17 cellular contexts compared by ENCODE assay signal in genomic region chr11:66143264-66143566, GRCh38.
"Had no signal": no experiment of that assay in that cellular context is flagged by ENCODE, and none has a peak within 500 bp of the region (broad histone marks: within the 10 kb centered on the region; RNA-seq: fewer than 3 reads in every experiment).

No MANE protein-coding gene starts in this region.

- H3K27ac ChIP-seq: breast epithelium, lower lobe of right lung, neutrophil, spleen had no signal

- H3K27ac Mint-ChIP-seq: activated CD4-positive, alpha-beta T cell treated with anti-CD3 and anti-CD28 coated beads, Interleukin-2, amount 10 ng/mL, durations not matched to agents 7 days and 5 days; naive thymus-derived CD4-positive, alpha-beta T cell; T-cell; WTC11 had no signal

- H3K4me3 Mint-ChIP-seq: activated CD4-positive, alpha-beta T cell treated with anti-CD3 and anti-CD28 coated beads, Interleukin-2, amount 10 ng/mL, durations not matched to agents 7 days and 5 days; activated naive CD4-positive, alpha-beta T cell treated with anti-CD3 and anti-CD28 coated beads, Interleukin-2, amount 50 U/mL, for 24 hours; T-cell; WTC11 had no signal

- H3K27me3 ChIP-seq: breast epithelium, neutrophil, spleen had no signal

- H3K4me1 ChIP-seq: breast epithelium, lower lobe of right lung had no signal

- H3K9me3 Mint-ChIP-seq: activated naive CD4-positive, alpha-beta T cell treated with anti-CD3 and anti-CD28 coated beads, Interleukin-2, amount 50 U/mL, for 24 hours; T-cell had no signal

- ATAC-seq: naive thymus-derived CD4-positive, alpha-beta T cell; right cardiac atrium; T-cell; WTC11 had no signal

- DNase-seq: activated CD4-positive, alpha-beta T cell treated with anti-CD3 and anti-CD28 coated beads, Interleukin-2, amount 10 ng/mL, durations not matched to agents 7 days and 5 days; activated T-cell treated with anti-CD3 and anti-CD28 coated beads, Interleukin-2, amount 50 U/mL, for 1 hour; dermis blood vessel endothelial cell; erythroblast; hippocampal formation; lower lobe of right lung; naive thymus-derived CD4-positive, alpha-beta T cell; posterior cingulate gyrus; right cardiac atrium; spleen; stimulated activated CD4-positive, alpha-beta T cell treated with anti-CD3 and anti-CD28 coated beads, Interleukin-2, amount 100 ng/mL, for 24 hours; stimulated activated naive CD4-positive, alpha-beta T cell treated with Interleukin-2 at 50 U/mL for 16 hours; T-cell had no signal

- H3K9me3 ChIP-seq: breast epithelium, lower lobe of right lung, neutrophil, spleen had no signal

- H3K36me3 ChIP-seq: breast epithelium, lower lobe of right lung, neutrophil, spleen had no signal

- H3K27me3 Mint-ChIP-seq: activated CD4-positive, alpha-beta T cell treated with anti-CD3 and anti-CD28 coated beads, Interleukin-2, amount 10 ng/mL, durations not matched to agents 7 days and 5 days; activated naive CD4-positive, alpha-beta T cell treated with anti-CD3 and anti-CD28 coated beads, Interleukin-2, amount 50 U/mL, for 24 hours; naive thymus-derived CD4-positive, alpha-beta T cell; T-cell had no signal

- H3K4me3 ChIP-seq: breast epithelium, lower lobe of right lung, spleen had no signal
